ENCODE assay signal across 14 cellular contexts in genomic region chr2:212078103-212078502, GRCh38.
DNase-seq lines count a peak whose midpoint lies in the region; ATAC-seq and TF ChIP-seq lines count a peak whose summit lies in the region.
"Had no signal": no experiment of that assay in that cellular context is flagged by ENCODE, and none has a peak within 500 bp of the region (broad histone marks: within the 10 kb centered on the region; RNA-seq: fewer than 3 reads in every experiment).

No MANE protein-coding gene starts in this region.

- no peaks in the 10 kb centered on the region for H3K36me3 ChIP-seq in MG63

- no peaks in the 10 kb centered on the region for H3K9me3 ChIP-seq in MG63

- no peak for TF ChIP-seq CTCF in GM12865 (IDR thresholded peaks at IDR 0.05; ENCODE audit: insufficient read depth, low read depth, low read length, missing control alignments)

- intact Hi-C loops in posterior cingulate gyrus (cut with DNase I): no loop called here

- H3K4me3 ChIP-seq in GM12865 (ENCODE audit: low read depth, low read length): peak overlapping the region; percentile 43
- no peak overlapping the region for H3K4me3 ChIP-seq in MG63

- H3K27me3 ChIP-seq in MG63: no peaks in the 10 kb centered on the region

- DNase-seq in GM12865 (ENCODE audit: low read depth): peak; percentile 17
- DNase-seq in MV-4-11 (lab: John Stamatoyannopoulos, UW): peak; percentile 2
- DNase-seq in MG63: no peak
- no peak for DNase-seq in HPDE6-E6E7 (ENCODE audit: extremely low spot score)
- no peak for DNase-seq in posterior cingulate gyrus
- no peak for DNase-seq in NK-92 treated with Interleukin-12 subunit alpha and Interleukin-12 subunit beta, amount 100 ng/mL, for 24 hours (lab: John Stamatoyannopoulos, UW)
- DNase-seq: activated gamma-delta T cell; HCEC 1CT; kidney glomerular epithelial cell; SHP77; stimulated activated naive CD8-positive, alpha-beta T cell treated with anti-CD3 and anti-CD28 coated beads, Interleukin-15, Interleukin-2, amounts not matched to agents 100 U/mL and 50 U/mL, for 24 hours had no signal

- ATAC-seq in GM19351 (IDR thresholded peaks at IDR 0.05; ENCODE audit: unreplicated experiment) (peak; percentile 74), HG03039 (IDR thresholded peaks at IDR 0.05; ENCODE audit: unreplicated experiment) (peak; percentile 83)
- ATAC-seq: activated CD4-positive, CD25-positive, alpha-beta regulatory T cell treated with anti-CD3 and anti-CD28 coated beads, Interleukin-2, amount 50 U/mL, for 24 hours; stimulated activated naive CD8-positive, alpha-beta T cell treated with anti-CD3 and anti-CD28 coated beads, Interleukin-15, Interleukin-2, amounts not matched to agents 100 U/mL and 50 U/mL, for 24 hours had no signal

Comparison
In these comparisons a context has a peak if more than half of its experiments do, and no peak if none do; other contexts are left out.
1. DNase-seq: peak in GM12865 (single experiment) and MV-4-11 (single experiment); none in MG63 (single experiment), HPDE6-E6E7 (single experiment), posterior cingulate gyrus (0 of 10) and NK-92 treated with Interleukin-12 subunit alpha and Interleukin-12 subunit beta, amount 100 ng/mL, for 24 hours (single experiment).